ENCODE assay signal across 16 cellular contexts in genomic region chr15:94910166-94910565, GRCh38.
DNase-seq lines count a peak whose midpoint lies in the region; ATAC-seq and TF ChIP-seq lines count a peak whose summit lies in the region.
"Had no signal": no experiment of that assay in that cellular context is flagged by ENCODE, and none has a peak within 500 bp of the region (broad histone marks: within the 10 kb centered on the region; RNA-seq: fewer than 3 reads in every experiment).

No MANE protein-coding gene starts in this region.

- in situ Hi-C loops in brain microvascular endothelial cell (cut with HindIII; ENCODE audit: low pct_ligation_motif_present, low sequenced_read_pairs): no loop called here

- no peaks in the 10 kb centered on the region for H3K36me3 Mint-ChIP-seq in naive thymus-derived CD8-positive, alpha-beta T cell
- H3K36me3 Mint-ChIP-seq: CD14-positive monocyte had no signal

- no peak overlapping the region for H3K27ac ChIP-seq in brain microvascular endothelial cell
- H3K27ac ChIP-seq: A549 had no signal

- H3K36me3 ChIP-seq in MG63 (no peaks in the 10 kb centered on the region), brain microvascular endothelial cell (replicated peaks) (no peaks in the 10 kb centered on the region)

- H3K4me3 Mint-ChIP-seq in naive thymus-derived CD8-positive, alpha-beta T cell: no peak overlapping the region
- H3K4me3 Mint-ChIP-seq: CD14-positive monocyte had no signal

- H3K4me1 Mint-ChIP-seq in naive thymus-derived CD8-positive, alpha-beta T cell: no peaks in the 10 kb centered on the region
- H3K4me1 Mint-ChIP-seq: CD14-positive monocyte had no signal

- no peaks in the 10 kb centered on the region for H3K27me3 ChIP-seq in MG63
- no peaks in the 10 kb centered on the region for H3K27me3 ChIP-seq in brain microvascular endothelial cell (replicated peaks)

- no peak for ATAC-seq in activated CD4-positive, CD25-positive, alpha-beta regulatory T cell treated with anti-CD3 and anti-CD28 coated beads, Interleukin-2, amount 50 U/mL, for 24 hours
- no peak for ATAC-seq in naive thymus-derived CD8-positive, alpha-beta T cell
- no peak for ATAC-seq in GM19351 (IDR thresholded peaks at IDR 0.05; ENCODE audit: unreplicated experiment)
- ATAC-seq in HG03460 (IDR thresholded peaks at IDR 0.05; ENCODE audit: unreplicated experiment): no peak
- ATAC-seq: A549 had no signal

- H3K9me3 Mint-ChIP-seq in naive thymus-derived CD8-positive, alpha-beta T cell: peaks cover 12 to 48% (median 22%) of the 10 kb centered on the region in 9 donors

- 0 out of 2 replicates have a peak, but pooled peaks cover 2% of the 10 kb centered on the region for H3K9me3 ChIP-seq in MG63

- no peaks in the 10 kb centered on the region for H3K27me3 Mint-ChIP-seq in naive thymus-derived CD8-positive, alpha-beta T cell

- POLR2A ChIA-PET in naive thymus-derived CD8-positive, alpha-beta T cell (lab: Charles Lee): no interaction called here

- no peak overlapping the region for H3K27ac Mint-ChIP-seq in naive thymus-derived CD8-positive, alpha-beta T cell
- H3K27ac Mint-ChIP-seq: CD14-positive monocyte had no signal

- no peak overlapping the region for H3K4me3 ChIP-seq in MG63
- no peak overlapping the region for H3K4me3 ChIP-seq in brain microvascular endothelial cell (ENCODE audit: low read depth, low read length)
- H3K4me3 ChIP-seq: A549 had no signal

- TF ChIP-seq CTCF in brain microvascular endothelial cell (IDR thresholded peaks at IDR 0.05; ENCODE audit: low read depth, low read length, missing control alignments): no peak

- DNase-seq in Ammon's horn (ENCODE audit: low spot score) (peak; percentile 34), MG63 (peak; percentile 56), brain microvascular endothelial cell (peak; percentile 1), iris pigment epithelial cell (ENCODE audit: low read depth) (peak; percentile 25)
- no peak for DNase-seq in naive thymus-derived CD8-positive, alpha-beta T cell
- DNase-seq: GDM1, GOT3, NCI-H1417, NCI-H2081, NCI-H345, NCI-H526 treated with DMSO at 0.1 percent for 48 hours had no signal

Comparison
In these comparisons a context has a peak if more than half of its experiments do, and no peak if none do; other contexts are left out.
1. DNase-seq: peak in Ammon's horn (single experiment), MG63 (single experiment), brain microvascular endothelial cell (single experiment) and iris pigment epithelial cell (single experiment); none in naive thymus-derived CD8-positive, alpha-beta T cell (0 of 10).